Comparison of ENCODE assay signal across 1 cellular context in genomic region chr1:174890024-174890423, GRCh38.
A peak's percentile ranks its signal among the peaks of the same experiment; 100 is the strongest.
TF ChIP-seq lines count a peak whose summit lies in the region.

No MANE protein-coding gene starts in this region.

TF ChIP-seq in K562, 482 proteins besides CTCF, POLR2A, EP300 and RAD21 (continued from another document and continues in another):
- TF ChIP-seq ZBTB11 (CRISPR knock-in tag; IDR thresholded peaks at IDR 0.05), result no peak
- no peak for TF ChIP-seq TRIM25 (IDR thresholded peaks at IDR 0.05; ENCODE audit: borderline replicate concordance)
- no peak for TF ChIP-seq ZNF740 (CRISPR knock-in tag; IDR thresholded peaks at IDR 0.05)
- TF ChIP-seq ZNF740 (tag; IDR thresholded peaks at IDR 0.05), result no peak
- no peak for TF ChIP-seq CAMTA2 (CRISPR knock-in tag; conservative IDR thresholded peaks at IDR 0.05)
- TF ChIP-seq ATF6 (CRISPR knock-in tag; IDR thresholded peaks at IDR 0.05), result no peak
- no peak for TF ChIP-seq ZNF134 (CRISPR knock-in tag; conservative IDR thresholded peaks at IDR 0.05)
- no peak for TF ChIP-seq CBX2 (IDR thresholded peaks at IDR 0.05; ENCODE audit: insufficient read depth, low read length, poor library complexity, severe bottlenecking)
- peak; percentile 81 to 87 for TF ChIP-seq FOXK2 (conservative IDR thresholded peaks at IDR 0.05 in 1 of 2, IDR thresholded peaks at IDR 0.05 in 1 of 2; ENCODE audit: low read depth in 2 of 2)
- TF ChIP-seq MEF2A (IDR thresholded peaks at IDR 0.05; ENCODE audit: control insufficient read depth, low read depth, low read length), result no peak
- TF ChIP-seq ZBTB8A (IDR thresholded peaks at IDR 0.05; ENCODE audit: partially characterized antibody), result no peak
- TF ChIP-seq BRCA1 (IDR thresholded peaks at IDR 0.05), result no peak
- TF ChIP-seq BRCA1 (CRISPR knock-in tag; IDR thresholded peaks at IDR 0.05), result no peak
- TF ChIP-seq HINFP (tag; conservative IDR thresholded peaks at IDR 0.05; ENCODE audit: low read depth), result no peak
- no peak for TF ChIP-seq XRCC3 (IDR thresholded peaks at IDR 0.05)
- no peak for TF ChIP-seq ZBTB40 (IDR thresholded peaks at IDR 0.05)
- TF ChIP-seq ZBTB40 (CRISPR knock-in tag; IDR thresholded peaks at IDR 0.05), result no peak
- TF ChIP-seq ZNF589 (CRISPR knock-in tag; IDR thresholded peaks at IDR 0.05; ENCODE audit: low read depth), result no peak
- TF ChIP-seq SMC3 (conservative IDR thresholded peaks at IDR 0.05; ENCODE audit: insufficient read depth, low read depth, low read length), result no peak
- TF ChIP-seq RAD51 (IDR thresholded peaks at IDR 0.05; ENCODE audit: borderline replicate concordance, low read depth), result no peak
- peak; percentile 52 for TF ChIP-seq CREM (IDR thresholded peaks at IDR 0.05; ENCODE audit: low read depth)
- TF ChIP-seq ZNF12 (CRISPR knock-in tag; IDR thresholded peaks at IDR 0.05), result no peak
- TF ChIP-seq FOXP4 (CRISPR knock-in tag; IDR thresholded peaks at IDR 0.05; ENCODE audit: borderline replicate concordance), result no peak
- no peak for TF ChIP-seq CREB3L1 (IDR thresholded peaks at IDR 0.05; ENCODE audit: borderline replicate concordance, low read depth)
- no peak for TF ChIP-seq MEF2D (tag; conservative IDR thresholded peaks at IDR 0.05; ENCODE audit: low read depth)
- TF ChIP-seq SRSF3 (IDR thresholded peaks at IDR 0.05; ENCODE audit: insufficient read depth, low read length), result no peak
- TF ChIP-seq ZNF282 (CRISPR knock-in tag; IDR thresholded peaks at IDR 0.05), result no peak
- TF ChIP-seq SMAD1 (IDR thresholded peaks at IDR 0.05; ENCODE audit: low read depth, low read length, partially characterized antibody), result no peak
- no peak for TF ChIP-seq MCM3 (IDR thresholded peaks at IDR 0.05)
- TF ChIP-seq RBM39 (optimal IDR thresholded peaks at IDR 0.05; ENCODE audit: low read depth, low read length), result no peak
- TF ChIP-seq KDM4B (IDR thresholded peaks at IDR 0.05; ENCODE audit: borderline replicate concordance in 2 of 2, low read depth in 1 of 2), result no peak
- TF ChIP-seq TCFL5 (CRISPR knock-in tag; conservative IDR thresholded peaks at IDR 0.05), result no peak
- TF ChIP-seq SRSF9 (IDR thresholded peaks at IDR 0.05; ENCODE audit: borderline replicate concordance, low read depth, low read length), result no peak
- no peak for TF ChIP-seq KLF10 (CRISPR knock-in tag; IDR thresholded peaks at IDR 0.05)
- TF ChIP-seq MLX (CRISPR knock-in tag; conservative IDR thresholded peaks at IDR 0.05), result no peak
- TF ChIP-seq SMARCA5 (IDR thresholded peaks at IDR 0.05), result no peak
- TF ChIP-seq KDM1A (IDR thresholded peaks at IDR 0.05), result no peak
- TF ChIP-seq ZEB2 (IDR thresholded peaks at IDR 0.05), result peak; percentile 64
- TF ChIP-seq PHB (CRISPR knock-in tag; IDR thresholded peaks at IDR 0.05), result no peak
